23 cellular contexts compared by ENCODE assay signal in the genomic region with DNA sequence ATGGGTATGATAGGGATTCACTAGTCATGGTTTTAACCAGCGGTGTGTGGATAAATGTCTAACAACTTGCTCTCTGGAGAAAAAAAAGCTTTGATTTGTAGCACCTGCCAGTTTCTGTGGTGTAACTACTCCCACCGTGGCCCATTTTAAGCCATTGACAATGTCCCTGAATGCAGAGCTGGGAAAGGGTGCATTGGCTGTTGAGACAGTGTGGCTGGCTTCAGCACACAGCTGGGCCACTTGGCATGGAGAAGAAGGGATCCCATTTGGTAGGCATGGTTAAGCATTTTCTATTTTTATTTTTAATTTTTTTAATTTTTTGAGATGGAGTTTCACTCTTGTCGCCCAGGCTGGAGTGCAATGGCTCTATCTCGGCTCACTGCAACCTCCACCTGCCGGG. TPM values are rescaled to one million over a fixed set of nuclear protein-coding genes. Genes with fewer than 3 reads are reported as not detected.
DNase-seq lines count a peak whose midpoint lies in the region; ATAC-seq and TF ChIP-seq lines count a peak whose summit lies in the region.
"Had no signal": no experiment of that assay in that cellular context is flagged by ENCODE, and none has a peak within 500 bp of the region (broad histone marks: within the 10 kb centered on the region; RNA-seq: fewer than 3 reads in every experiment).

No MANE protein-coding gene starts in this region.

- WGBS in transverse colon (ENCODE audit: low coverage in 1 of 2), 2 donors = 71 to 88% methylated on average over 4 to 5 of the region's 5 CpGs

- no peak overlapping the region for H3K9ac ChIP-seq in KMS-11

- no peaks in the 10 kb centered on the region for H4K20me1 ChIP-seq in KMS-11 (ENCODE audit: insufficient read depth)

- H3K27ac ChIP-seq in KMS-11 = 0 out of 2 replicates have a peak overlapping the region, but pooled peaks have one; percentile 11
- H3K27ac ChIP-seq in coronary artery = peak overlapping the region; percentile 88 to 93
- peak overlapping the region in 3 of 4 donors; percentile 7 to 77 (median 59) for H3K27ac ChIP-seq in transverse colon
- H3K27ac ChIP-seq: HL-60 had no signal

- no peaks in the 10 kb centered on the region for H3K9me3 Mint-ChIP-seq in nephron
- H3K9me3 Mint-ChIP-seq: CD14-positive monocyte, H9 had no signal

- H3K79me2 ChIP-seq in KMS-11 (ENCODE audit: insufficient read depth, low read depth) = no peaks in the 10 kb centered on the region

- peaks cover 66% of the 10 kb centered on the region for H3K4me1 Mint-ChIP-seq in nephron
- H3K4me1 Mint-ChIP-seq: CD14-positive monocyte had no signal

- no peak overlapping the region for H2AFZ ChIP-seq in KMS-11 (ENCODE audit: low read depth)

- in situ Hi-C loops in transverse colon (cut with MboI; ENCODE audit: low pct_ligation_motif_present in 1 of 4, low pct_unique_long_range_greater_than_20kb in 1 of 4, low sequenced_read_pairs in 3 of 4) = no loop called here

- H3K4me1 ChIP-seq in KMS-11 (ENCODE audit: low read depth, poor library complexity, severe bottlenecking) (peaks cover 16% of the 10 kb centered on the region), transverse colon (peaks cover 19 to 45% (median 39%) of the 10 kb centered on the region in 4 donors)

- DNase-seq in coronary artery (ENCODE audit: low spot score) (no peak), transverse colon (no peak), NCI-H146 (lab: John Stamatoyannopoulos, UW) (no peak)
- DNase-seq: ACHN, COR-L47, DMS 273 treated with DMSO at 0.1 percent for 48 hours, H9, Karpas-422, NCI-H1048, NCI-H1436, NCI-H2029, NCI-H2171, NCI-H446, NCI-H69 had no signal

- TF ChIP-seq CTCF in KMS-11 (conservative IDR thresholded peaks at IDR 0.05; ENCODE audit: low read depth, low read length) (no peak), coronary artery (IDR thresholded peaks at IDR 0.05) (no peak), nephron (IDR thresholded peaks at IDR 0.05; ENCODE audit: unreplicated experiment in 3 of 3) (no peak), transverse colon (IDR thresholded peaks at IDR 0.05) (no peak)

- no peak for TF ChIP-seq POLR2A in transverse colon (IDR thresholded peaks at IDR 0.05)

- H3K36me3 Mint-ChIP-seq in nephron (ENCODE audit: low read depth) = peaks cover 10% of the 10 kb centered on the region
- H3K36me3 Mint-ChIP-seq: CD14-positive monocyte had no signal

- H3K27me3 Mint-ChIP-seq in nephron (ENCODE audit: low read depth) = peaks cover 4% of the 10 kb centered on the region

- ATAC-seq in HG03108 (IDR thresholded peaks at IDR 0.05; ENCODE audit: unreplicated experiment) (no peak), GM18870 (IDR thresholded peaks at IDR 0.05; ENCODE audit: unreplicated experiment) (no peak)
- ATAC-seq: Panc1 had no signal

- no peaks in the 10 kb centered on the region for H3K27me3 ChIP-seq in KMS-11 (ENCODE audit: insufficient read depth, low read depth)
- no peaks in the 10 kb centered on the region for H3K27me3 ChIP-seq in transverse colon

- H3K27ac Mint-ChIP-seq in nephron = peak overlapping the region in 2 of 3 experiments; percentile 50 to 52
- H3K27ac Mint-ChIP-seq: CD14-positive monocyte, H9 had no signal

- H3K4me3 ChIP-seq in KMS-11 (IDR thresholded peaks at IDR 0.05; ENCODE audit: insufficient read depth, low read depth, low read length) (no peak overlapping the region), coronary artery (no peak overlapping the region), transverse colon (no peak overlapping the region)

- H3K9me3 ChIP-seq in transverse colon = no peaks in the 10 kb centered on the region

- intact Hi-C loops in transverse colon (cut with DNase I; ENCODE audit: low total_unique reads) = no loop called here

- no peaks in the 10 kb centered on the region for H3K36me3 ChIP-seq in KMS-11 (ENCODE audit: insufficient read depth)
- H3K36me3 ChIP-seq in transverse colon = no peaks in the 10 kb centered on the region

- H3K4me2 ChIP-seq in KMS-11 = no peak overlapping the region

- TF ChIP-seq EP300 in transverse colon (IDR thresholded peaks at IDR 0.05; ENCODE audit: low read depth) = no peak

- no peak overlapping the region for H3K4me3 Mint-ChIP-seq in nephron
- H3K4me3 Mint-ChIP-seq: CD14-positive monocyte, H9 had no signal

RNA-seq across cellular contexts. Expression of a gene that starts 31.5 kb away (rescaled TPM):
- total RNA-seq in transverse colon = 10 to 100 TPM; 15.5 to 89.4 (median 41.8) TPM

RNA-seq across cellular contexts. Expression of a gene that starts 52.1 kb away (rescaled TPM):
- total RNA-seq in transverse colon = not detected
- total RNA-seq: HT1080, MCF 10A had no signal

Comparison
In these comparisons a context has a peak if more than half of its experiments do, and no peak if none do; other contexts are left out.
1. H3K27ac ChIP-seq: peak in every context shown above with its lines; median percentile 90 in coronary artery; 59 in transverse colon; 11 in KMS-11.